16 cellular contexts compared by ENCODE assay signal in the genomic region with DNA sequence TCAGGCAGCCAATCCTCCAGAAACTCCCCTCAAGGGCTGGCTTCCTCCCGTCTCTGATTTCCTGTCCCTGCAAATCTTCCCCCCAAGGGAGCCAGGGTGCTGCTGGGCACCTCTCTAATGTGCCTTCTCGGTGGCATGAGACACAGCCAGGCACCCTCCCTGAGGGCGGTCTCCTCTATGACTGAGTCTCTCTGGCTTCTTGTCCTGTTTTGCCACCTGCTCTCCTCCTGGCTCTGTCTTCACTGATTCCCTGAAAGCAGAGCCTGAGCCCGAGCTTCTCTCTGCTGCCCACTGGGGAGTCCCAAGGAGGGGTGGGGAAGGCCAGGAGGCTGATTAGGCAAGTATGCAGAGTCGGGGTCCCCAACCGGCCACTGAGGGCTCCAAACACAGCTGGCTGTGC.
"Had no signal": no experiment of that assay in that cellular context is flagged by ENCODE, and none has a peak within 500 bp of the region (broad histone marks: within the 10 kb centered on the region; RNA-seq: fewer than 3 reads in every experiment).

No MANE protein-coding gene starts in this region.

- H3K9me3 ChIP-seq: colonic mucosa, heart right ventricle, pancreas had no signal

- H3K27ac ChIP-seq: colonic mucosa, foreskin keratinocyte, heart right ventricle, pancreas, VCaP had no signal

- H3K4me1 ChIP-seq: colonic mucosa, foreskin keratinocyte had no signal

- H3K4me3 Mint-ChIP-seq: activated CD4-positive, alpha-beta memory T cell treated with anti-CD3 and anti-CD28 coated beads, Interleukin-2, amount 10 ng/mL, durations not matched to agents 7 days and 5 days; activated T-cell treated with anti-CD3 and anti-CD28 coated beads, Interleukin-2, amount 50 U/mL, for 72 hours; memory B cell; nephron; stimulated activated naive B cell treated with anti-CD40 and anti-IgM and Interleukin-4, amounts not matched to agents 10 μg/mL and 1 μg/mL and 100 μg/mL, for 72 hours; type B pancreatic cell had no signal

- H3K36me3 ChIP-seq: colonic mucosa, heart right ventricle, pancreas had no signal

- H3K4me1 Mint-ChIP-seq: activated CD4-positive, alpha-beta memory T cell treated with anti-CD3 and anti-CD28 coated beads, Interleukin-2, amount 10 ng/mL, durations not matched to agents 7 days and 5 days had no signal

- H3K27me3 ChIP-seq: colonic mucosa, pancreas had no signal

- ATAC-seq: activated T-cell treated with anti-CD3 and anti-CD28 coated beads, Interleukin-2, amount 50 U/mL, for 72 hours; foreskin keratinocyte; pancreas; stimulated activated naive B cell treated with anti-CD40 and anti-IgM and Interleukin-4, amounts not matched to agents 10 μg/mL and 1 μg/mL and 100 μg/mL, for 72 hours had no signal

- DNase-seq: activated CD4-positive, alpha-beta memory T cell treated with anti-CD3 and anti-CD28 coated beads, Interleukin-2, amount 10 ng/mL, durations not matched to agents 7 days and 5 days; activated CD8-positive, alpha-beta memory T cell treated with anti-CD3 and anti-CD28 coated beads, Interleukin-2, amount 50 U/mL, for 4 hours; activated T-cell treated with anti-CD3 and anti-CD28 coated beads, Interleukin-2, amount 50 U/mL, for 72 hours; colonic mucosa; effector CD4-positive, alpha-beta T cell; foreskin keratinocyte; heart right ventricle; islet precursor cell; small intestine; stimulated activated naive B cell treated with anti-CD40 and anti-IgM and Interleukin-4, amounts not matched to agents 10 μg/mL and 1 μg/mL and 100 μg/mL, for 72 hours; T-helper 9 cell had no signal

- H3K27ac Mint-ChIP-seq: activated CD4-positive, alpha-beta memory T cell treated with anti-CD3 and anti-CD28 coated beads, Interleukin-2, amount 10 ng/mL, durations not matched to agents 7 days and 5 days; activated T-cell treated with anti-CD3 and anti-CD28 coated beads, Interleukin-2, amount 50 U/mL, for 72 hours; memory B cell; stimulated activated naive B cell treated with anti-CD40 and anti-IgM and Interleukin-4, amounts not matched to agents 10 μg/mL and 1 μg/mL and 100 μg/mL, for 72 hours had no signal

- H3K36me3 Mint-ChIP-seq: memory B cell; stimulated activated naive B cell treated with anti-CD40 and anti-IgM and Interleukin-4, amounts not matched to agents 10 μg/mL and 1 μg/mL and 100 μg/mL, for 72 hours; type B pancreatic cell had no signal

- H3K27me3 Mint-ChIP-seq: type B pancreatic cell had no signal

- H3K4me3 ChIP-seq: colonic mucosa, heart right ventricle, pancreas had no signal

- H3K9me3 Mint-ChIP-seq: activated CD4-positive, alpha-beta memory T cell treated with anti-CD3 and anti-CD28 coated beads, Interleukin-2, amount 10 ng/mL, durations not matched to agents 7 days and 5 days; activated T-cell treated with anti-CD3 and anti-CD28 coated beads, Interleukin-2, amount 50 U/mL, for 72 hours; memory B cell; nephron; stimulated activated naive B cell treated with anti-CD40 and anti-IgM and Interleukin-4, amounts not matched to agents 10 μg/mL and 1 μg/mL and 100 μg/mL, for 72 hours; type B pancreatic cell had no signal
